ENCODE assay signal across 17 cellular contexts in the genomic region with DNA sequence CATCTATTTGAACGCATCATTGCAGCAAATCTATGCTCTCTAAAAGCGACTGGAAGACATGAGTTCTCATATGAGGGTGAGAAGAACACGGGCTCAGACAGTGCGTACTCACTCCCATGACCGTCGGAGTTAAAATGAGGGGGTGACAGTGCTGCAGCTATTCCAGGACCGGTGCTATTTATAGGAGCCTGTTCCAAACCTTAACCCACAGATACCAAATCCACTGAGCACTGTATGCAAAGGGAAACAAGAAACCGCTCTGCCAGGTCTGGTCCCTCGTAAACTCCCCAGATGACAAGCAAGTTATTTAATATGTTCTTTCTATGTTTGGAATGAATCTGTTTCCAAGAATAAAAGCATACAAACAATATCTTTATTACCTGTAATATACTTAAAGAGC.
"Had no signal": no experiment of that assay in that cellular context is flagged by ENCODE, and none has a peak within 500 bp of the region (broad histone marks: within the 10 kb centered on the region; RNA-seq: fewer than 3 reads in every experiment).

No MANE protein-coding gene starts in this region.

- H3K27me3 ChIP-seq: foreskin keratinocyte, tibial nerve, vagina had no signal

- H3K27me3 Mint-ChIP-seq: activated naive CD8-positive, alpha-beta T cell treated with anti-CD3 and anti-CD28 coated beads for 36 hours had no signal

- H3K4me1 ChIP-seq: foreskin keratinocyte, tibial nerve, vagina had no signal

- H3K4me1 Mint-ChIP-seq: activated naive CD8-positive, alpha-beta T cell treated with anti-CD3 and anti-CD28 coated beads for 36 hours had no signal

- H3K4me3 ChIP-seq: skin epidermis, tibial nerve, vagina had no signal

- H3K36me3 Mint-ChIP-seq: WTC11 had no signal

- H3K4me3 Mint-ChIP-seq: activated naive CD8-positive, alpha-beta T cell treated with anti-CD3 and anti-CD28 coated beads for 36 hours; brain; nephron progenitor cell; T-helper 1 cell treated with Interleukin-12 subunit alpha and Interleukin-12 subunit beta and Interleukin-4 antibody, amounts not matched to agents 30 μg/mL and 1 μg/mL, for 36 hours; WTC11 had no signal

- H3K36me3 ChIP-seq: vagina had no signal

- H3K9me3 ChIP-seq: tibial nerve, vagina had no signal

- DNase-seq: activated CD4-positive, alpha-beta T cell treated with anti-CD3 and anti-CD28 coated beads for 48 hours; activated naive CD8-positive, alpha-beta T cell treated with anti-CD3 and anti-CD28 coated beads for 36 hours; cortex of kidney; effector CD4-positive, alpha-beta T cell; foreskin keratinocyte; left colon; mammary epithelial cell; nephron progenitor cell; stimulated activated CD4-positive, alpha-beta T cell treated with anti-CD3 and anti-CD28 coated beads, Interleukin-15, amount 100 ng/mL, for 24 hours; stimulated activated CD4-positive, alpha-beta T cell treated with anti-CD3 and anti-CD28 coated beads, Interleukin-4, amount 100 ng/mL, for 1 hour; stimulated activated naive CD4-positive, alpha-beta T cell had no signal

- ATAC-seq: foreskin keratinocyte had no signal

- H3K27ac Mint-ChIP-seq: activated naive CD8-positive, alpha-beta T cell treated with anti-CD3 and anti-CD28 coated beads for 36 hours; brain; nephron progenitor cell; T-helper 1 cell treated with Interleukin-12 subunit alpha and Interleukin-12 subunit beta and Interleukin-4 antibody, amounts not matched to agents 30 μg/mL and 1 μg/mL, for 36 hours; WTC11 had no signal

- H3K27ac ChIP-seq: foreskin keratinocyte, skin epidermis, tibial nerve, vagina had no signal

- H3K9me3 Mint-ChIP-seq: activated naive CD8-positive, alpha-beta T cell treated with anti-CD3 and anti-CD28 coated beads for 36 hours; nephron progenitor cell; T-helper 1 cell treated with Interleukin-12 subunit alpha and Interleukin-12 subunit beta and Interleukin-4 antibody, amounts not matched to agents 30 μg/mL and 1 μg/mL, for 36 hours; WTC11 had no signal
